ENCODE assay signal across 12 cellular contexts in genomic region chr9:136542246-136543041, GRCh38. TPM values are rescaled to one million over a fixed set of nuclear protein-coding genes. Genes with fewer than 3 reads are reported as not detected.
DNase-seq lines count a peak whose midpoint lies in the region; ATAC-seq and TF ChIP-seq lines count a peak whose summit lies in the region.
"Had no signal": no experiment of that assay in that cellular context is flagged by ENCODE, and none has a peak within 500 bp of the region (broad histone marks: within the 10 kb centered on the region; RNA-seq: fewer than 3 reads in every experiment).

No MANE protein-coding gene starts in this region.

- no peak for DNase-seq in activated naive CD4-positive, alpha-beta T cell treated with anti-CD3 and anti-CD28 coated beads for 36 hours
- no peak for DNase-seq in activated naive CD4-positive, alpha-beta T cell treated with anti-CD3 and anti-CD28 coated beads, Interleukin-2, amount 50 U/mL, for 16 hours
- peak in 44 of 56 donors; percentile 16 to 83 (median 60) for DNase-seq in amygdala (lab: John Stamatoyannopoulos, UW)
- no peak for DNase-seq in lower lobe of right lung
- no peak for DNase-seq in NCI-H2227 treated with DMSO at 0.1 percent for 48 hours (lab: John Stamatoyannopoulos, UW)
- no peak for DNase-seq in suprapubic skin (ENCODE audit: low spot score in 2 of 2)
- DNase-seq: NCI-H510A, SK-N-SH had no signal

- H3K9me3 ChIP-seq in lower lobe of right lung: no peaks in the 10 kb centered on the region
- no peaks in the 10 kb centered on the region for H3K9me3 ChIP-seq in suprapubic skin
- H3K9me3 ChIP-seq: SK-N-SH had no signal

- H3K36me3 Mint-ChIP-seq in activated naive CD4-positive, alpha-beta T cell treated with anti-CD3 and anti-CD28 coated beads for 36 hours (ENCODE audit: low read depth): peaks cover 29% of the 10 kb centered on the region

- peak overlapping the region; percentile 94 for H3K4me3 Mint-ChIP-seq in activated naive CD4-positive, alpha-beta T cell treated with anti-CD3 and anti-CD28 coated beads for 36 hours
- H3K4me3 Mint-ChIP-seq: dendritic cell treated with granulocyte-macrophage colony-stimulating factor and Interleukin-4, amounts not matched to agents 40 ng/mL and 50 ng/mL, for 4 days had no signal

- no peak for TF ChIP-seq EP300 in suprapubic skin (IDR thresholded peaks at IDR 0.05)

- H3K4me1 Mint-ChIP-seq in activated naive CD4-positive, alpha-beta T cell treated with anti-CD3 and anti-CD28 coated beads for 36 hours (ENCODE audit: low read depth): peaks cover 66% of the 10 kb centered on the region

- H3K36me3 ChIP-seq in lower lobe of right lung (peaks cover 36% of the 10 kb centered on the region), suprapubic skin (no peaks in the 10 kb centered on the region)

- intact Hi-C loops in activated naive CD4-positive, alpha-beta T cell treated with anti-CD3 and anti-CD28 coated beads for 36 hours (cut with micrococcal nuclease): no loop called here
- intact Hi-C loops in lower lobe of right lung (cut with DNase I): no loop called here

- ATAC-seq in lower lobe of right lung (no peak), HG03442 (IDR thresholded peaks at IDR 0.05; ENCODE audit: unreplicated experiment) (no peak)

- H3K27me3 ChIP-seq in lower lobe of right lung (ENCODE audit: low read depth): no peaks in the 10 kb centered on the region
- H3K27me3 ChIP-seq in suprapubic skin: no peaks in the 10 kb centered on the region

- H3K4me1 ChIP-seq in lower lobe of right lung: peaks cover 79% of the 10 kb centered on the region
- peaks cover 80% of the 10 kb centered on the region for H3K4me1 ChIP-seq in suprapubic skin

- H3K27me3 Mint-ChIP-seq in activated naive CD4-positive, alpha-beta T cell treated with anti-CD3 and anti-CD28 coated beads for 36 hours (ENCODE audit: low read depth): no peaks in the 10 kb centered on the region
- H3K27me3 Mint-ChIP-seq: dendritic cell treated with granulocyte-macrophage colony-stimulating factor and Interleukin-4, amounts not matched to agents 40 ng/mL and 50 ng/mL, for 4 days had no signal

- no peaks in the 10 kb centered on the region for H3K9me3 Mint-ChIP-seq in activated naive CD4-positive, alpha-beta T cell treated with anti-CD3 and anti-CD28 coated beads for 36 hours
- H3K9me3 Mint-ChIP-seq: dendritic cell treated with granulocyte-macrophage colony-stimulating factor and Interleukin-4, amounts not matched to agents 40 ng/mL and 50 ng/mL, for 4 days had no signal

- no peak for TF ChIP-seq CTCF in lower lobe of right lung (IDR thresholded peaks at IDR 0.05)
- no peak for TF ChIP-seq CTCF in suprapubic skin (IDR thresholded peaks at IDR 0.05)

- 75% methylated on average over 28 of the region's 28 CpGs for WGBS in suprapubic skin

- H3K4me3 ChIP-seq in lower lobe of right lung (peak overlapping the region; percentile 89), suprapubic skin (no peak overlapping the region)

- peak overlapping the region; percentile 30 for H3K27ac Mint-ChIP-seq in activated naive CD4-positive, alpha-beta T cell treated with anti-CD3 and anti-CD28 coated beads for 36 hours

- CTCF ChIA-PET in activated naive CD4-positive, alpha-beta T cell treated with anti-CD3 and anti-CD28 coated beads for 36 hours (lab: Charles Lee): no interaction called here

- TF ChIP-seq POLR2A in suprapubic skin (IDR thresholded peaks at IDR 0.05): no peak

- H3K27ac ChIP-seq in lower lobe of right lung (peak overlapping the region; percentile 86), temporal lobe (ENCODE audit: low read depth, low read length) (peak overlapping the region; percentile 97), suprapubic skin (no peak overlapping the region)
- H3K27ac ChIP-seq: parathyroid adenoma had no signal

RNA-seq across cellular contexts. Expression of gene NOTCH1, which starts 3.4 kb away (rescaled TPM):
- 10 to 100 TPM; 71.4 to 80.2 TPM for total RNA-seq in activated naive CD4-positive, alpha-beta T cell treated with anti-CD3 and anti-CD28 coated beads for 36 hours
- total RNA-seq in lower lobe of right lung: 91.4 TPM
- total RNA-seq in temporal lobe: 29.0 TPM
- 100 to 1,000 TPM in 3 of 4 donors, 10 to 100 TPM in 1; 71.0 to 160 (median 114) TPM for total RNA-seq in suprapubic skin

RNA-seq across cellular contexts. Expression of gene SEC16A, which starts 59.6 kb away (rescaled TPM):
- total RNA-seq in activated naive CD4-positive, alpha-beta T cell treated with anti-CD3 and anti-CD28 coated beads for 36 hours: 10 to 100 TPM; 44.1 to 47.3 TPM
- total RNA-seq in lower lobe of right lung (66.5 TPM), temporal lobe (20.7 TPM), suprapubic skin (10 to 100 TPM; 58.0 to 89.3 (median 75.0) TPM)

Comparison
In these comparisons a context has a peak if more than half of its experiments do, and no peak if none do; other contexts are left out.
1. DNase-seq: peak in amygdala (44 of 56); none in activated naive CD4-positive, alpha-beta T cell treated with anti-CD3 and anti-CD28 coated beads for 36 hours (single experiment), activated naive CD4-positive, alpha-beta T cell treated with anti-CD3 and anti-CD28 coated beads, Interleukin-2, amount 50 U/mL, for 16 hours (single experiment), lower lobe of right lung (single experiment), NCI-H2227 treated with DMSO at 0.1 percent for 48 hours (single experiment) and suprapubic skin (0 of 2).